1 cellular context compared by ENCODE assay signal in genomic region chr4:147836807-147837206, GRCh38.
TF ChIP-seq lines count a peak whose summit lies in the region.

No MANE protein-coding gene starts in this region.

TF ChIP-seq in SK-N-SH treated with all-trans-retinoic acid at 6 μM for 48 hours, 23 proteins besides CTCF, POLR2A, EP300 and RAD21 (continued from another document):
- no peak for TF ChIP-seq CSDC2 (CRISPR knock-in tag; IDR thresholded peaks at IDR 0.05)
- TF ChIP-seq POU6F1 (CRISPR knock-in tag; IDR thresholded peaks at IDR 0.05; ENCODE audit: borderline replicate concordance, low read depth): no peak
- TF ChIP-seq ZC3H10 (CRISPR knock-in tag; IDR thresholded peaks at IDR 0.05): no peak
- TF ChIP-seq SNAI2 (CRISPR knock-in tag; IDR thresholded peaks at IDR 0.05): no peak
- TF ChIP-seq ARNTL (CRISPR knock-in tag; IDR thresholded peaks at IDR 0.05; ENCODE audit: borderline replicate concordance, low read depth): no peak
- TF ChIP-seq GLIS3 (CRISPR knock-in tag; IDR thresholded peaks at IDR 0.05): no peak
- no peak for TF ChIP-seq TOX (CRISPR knock-in tag; IDR thresholded peaks at IDR 0.05; ENCODE audit: borderline replicate concordance)
- no peak for TF ChIP-seq ZNF8 (CRISPR knock-in tag; IDR thresholded peaks at IDR 0.05)
- no peak for TF ChIP-seq ZFP30 (CRISPR knock-in tag; IDR thresholded peaks at IDR 0.05)
